In genomic region chr14:55207832-55208231, GRCh38 we compare ENCODE assay signal across 2 cellular contexts.
TF ChIP-seq lines count a peak whose summit lies in the region.

No MANE protein-coding gene starts in this region.

TF ChIP-seq in HepG2, 621 proteins besides CTCF, POLR2A, EP300 and RAD21 (continued from another document):
- no peak for TF ChIP-seq KAT7 (CRISPR knock-in tag; IDR thresholded peaks at IDR 0.05; ENCODE audit: borderline replicate concordance)
- no peak for TF ChIP-seq ZNF562 (CRISPR knock-in tag; IDR thresholded peaks at IDR 0.05; ENCODE audit: borderline replicate concordance)
- TF ChIP-seq CEBPB (IDR thresholded peaks at IDR 0.05; ENCODE audit: borderline replicate concordance, low read depth, low read length) = no peak
- TF ChIP-seq RXRA (CRISPR knock-in tag; IDR thresholded peaks at IDR 0.05) = no peak
- peak; percentile 20; the same call in 1 of the 2 replicates for TF ChIP-seq HNF4A (CRISPR knock-in tag; IDR thresholded peaks at IDR 0.05)

TF ChIP-seq in WTC11, 78 proteins besides CTCF, POLR2A, EP300 and RAD21 (continued from another document):
- no peak for TF ChIP-seq ZNF671 (CRISPR knock-in tag; IDR thresholded peaks at IDR 0.05)
- TF ChIP-seq ZNF317 (CRISPR knock-in tag; IDR thresholded peaks at IDR 0.05; ENCODE audit: borderline replicate concordance, low read depth) = no peak
- no peak for TF ChIP-seq ZNF232 (CRISPR knock-in tag; IDR thresholded peaks at IDR 0.05)
- no peak for TF ChIP-seq USF1 (CRISPR knock-in tag; IDR thresholded peaks at IDR 0.05)
- no peak for TF ChIP-seq ETV6 (CRISPR knock-in tag; IDR thresholded peaks at IDR 0.05)
- no peak for TF ChIP-seq FOXJ3 (CRISPR knock-in tag; IDR thresholded peaks at IDR 0.05; ENCODE audit: borderline replicate concordance)
- TF ChIP-seq ELF4 (CRISPR knock-in tag; IDR thresholded peaks at IDR 0.05; ENCODE audit: low read depth) = no peak
- TF ChIP-seq USF2 (CRISPR knock-in tag; IDR thresholded peaks at IDR 0.05) = no peak
- no peak for TF ChIP-seq RELA (CRISPR knock-in tag; IDR thresholded peaks at IDR 0.05; ENCODE audit: borderline replicate concordance)
- TF ChIP-seq, protein P1, sequence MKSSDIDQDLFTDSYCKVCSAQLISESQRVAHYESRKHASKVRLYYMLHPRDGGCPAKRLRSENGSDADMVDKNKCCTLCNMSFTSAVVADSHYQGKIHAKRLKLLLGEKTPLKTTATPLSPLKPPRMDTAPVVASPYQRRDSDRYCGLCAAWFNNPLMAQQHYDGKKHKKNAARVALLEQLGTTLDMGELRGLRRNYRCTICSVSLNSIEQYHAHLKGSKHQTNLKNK (CRISPR knock-in tag; IDR thresholded peaks at IDR 0.05) = no peak
- TF ChIP-seq, protein P2, sequence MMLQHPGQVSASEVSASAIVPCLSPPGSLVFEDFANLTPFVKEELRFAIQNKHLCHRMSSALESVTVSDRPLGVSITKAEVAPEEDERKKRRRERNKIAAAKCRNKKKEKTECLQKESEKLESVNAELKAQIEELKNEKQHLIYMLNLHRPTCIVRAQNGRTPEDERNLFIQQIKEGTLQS (CRISPR knock-in tag; conservative IDR thresholded peaks at IDR 0.05) = no peak
- TF ChIP-seq, protein P3, sequence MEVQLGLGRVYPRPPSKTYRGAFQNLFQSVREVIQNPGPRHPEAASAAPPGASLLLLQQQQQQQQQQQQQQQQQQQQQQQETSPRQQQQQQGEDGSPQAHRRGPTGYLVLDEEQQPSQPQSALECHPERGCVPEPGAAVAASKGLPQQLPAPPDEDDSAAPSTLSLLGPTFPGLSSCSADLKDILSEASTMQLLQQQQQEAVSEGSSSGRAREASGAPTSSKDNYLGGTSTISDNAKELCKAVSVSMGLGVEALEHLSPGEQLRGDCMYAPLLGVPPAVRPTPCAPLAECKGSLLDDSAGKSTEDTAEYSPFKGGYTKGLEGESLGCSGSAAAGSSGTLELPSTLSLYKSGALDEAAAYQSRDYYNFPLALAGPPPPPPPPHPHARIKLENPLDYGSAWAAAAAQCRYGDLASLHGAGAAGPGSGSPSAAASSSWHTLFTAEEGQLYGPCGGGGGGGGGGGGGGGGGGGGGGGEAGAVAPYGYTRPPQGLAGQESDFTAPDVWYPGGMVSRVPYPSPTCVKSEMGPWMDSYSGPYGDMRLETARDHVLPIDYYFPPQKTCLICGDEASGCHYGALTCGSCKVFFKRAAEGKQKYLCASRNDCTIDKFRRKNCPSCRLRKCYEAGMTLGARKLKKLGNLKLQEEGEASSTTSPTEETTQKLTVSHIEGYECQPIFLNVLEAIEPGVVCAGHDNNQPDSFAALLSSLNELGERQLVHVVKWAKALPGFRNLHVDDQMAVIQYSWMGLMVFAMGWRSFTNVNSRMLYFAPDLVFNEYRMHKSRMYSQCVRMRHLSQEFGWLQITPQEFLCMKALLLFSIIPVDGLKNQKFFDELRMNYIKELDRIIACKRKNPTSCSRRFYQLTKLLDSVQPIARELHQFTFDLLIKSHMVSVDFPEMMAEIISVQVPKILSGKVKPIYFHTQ (CRISPR knock-in tag; IDR thresholded peaks at IDR 0.05) = no peak
- no peak for TF ChIP-seq SMAD3 (CRISPR knock-in tag; IDR thresholded peaks at IDR 0.05; ENCODE audit: borderline replicate concordance)
- no peak for TF ChIP-seq ERG (CRISPR knock-in tag; IDR thresholded peaks at IDR 0.05)
- no peak for TF ChIP-seq OVOL2 (CRISPR knock-in tag; IDR thresholded peaks at IDR 0.05; ENCODE audit: borderline replicate concordance)
- no peak for TF ChIP-seq FOXK1 (CRISPR knock-in tag; IDR thresholded peaks at IDR 0.05)
